8 cellular contexts compared by ENCODE assay signal in genomic region chr11:116787436-116787785, GRCh38. TPM values are rescaled to one million over a fixed set of nuclear protein-coding genes. Genes with fewer than 3 reads are reported as not detected.
DNase-seq lines count a peak whose midpoint lies in the region; ATAC-seq and TF ChIP-seq lines count a peak whose summit lies in the region.

No MANE protein-coding gene starts in this region.

- peaks cover 25% of the 10 kb centered on the region for H3K27me3 Mint-ChIP-seq in nephron progenitor cell (ENCODE audit: low read depth, poor library complexity)

- peak overlapping the region; percentile 95 for H3K4me3 Mint-ChIP-seq in nephron progenitor cell

- no peaks in the 10 kb centered on the region for H3K27me3 ChIP-seq in duodenal mucosa (ENCODE audit: control insufficient read depth in 1 of 2, insufficient read depth in 2 of 2, low read length in 2 of 2)

- H3K4me3 ChIP-seq in GM12864 (ENCODE audit: low read depth, low read length), result peak overlapping the region; percentile 88
- peak overlapping the region; percentile 90 for H3K4me3 ChIP-seq in Jurkat, Clone E6-1 (ENCODE audit: low read length)
- peak overlapping the region; percentile 81 to 88 for H3K4me3 ChIP-seq in duodenal mucosa (ENCODE audit: low read depth in 1 of 2, low read length in 2 of 2)

- no peaks in the 10 kb centered on the region for H3K9me3 Mint-ChIP-seq in nephron progenitor cell

- in situ Hi-C loops in GM13976 (cut with MboI; ENCODE audit: low sequenced_read_pairs, unreplicated experiment), result loop anchor here (25.0 kb wide), 1 partner anchor 325 kb away; no protein-coding TSS in a partner anchor
- in situ Hi-C loops in GM13977 (cut with MboI; ENCODE audit: low pct_unique_long_range_greater_than_20kb, low sequenced_read_pairs, unreplicated experiment), result loop anchor here (25.0 kb wide), 1 partner anchor 325 kb away; no protein-coding TSS in a partner anchor

- peaks cover 27 to 30% of the 10 kb centered on the region in 2 donors for H3K4me1 ChIP-seq in duodenal mucosa (ENCODE audit: control insufficient read depth in 1 of 2, insufficient read depth in 2 of 2, low read length in 2 of 2)

- peaks cover 38% of the 10 kb centered on the region for H3K36me3 Mint-ChIP-seq in nephron progenitor cell (ENCODE audit: low read depth)

- no peaks in the 10 kb centered on the region for H3K9me3 ChIP-seq in duodenal mucosa (ENCODE audit: control insufficient read depth in 1 of 2, low read length in 2 of 2)

- H3K9ac ChIP-seq in duodenal mucosa (ENCODE audit: low read depth in 1 of 2, low read length in 2 of 2), result peak overlapping the region; percentile 67 to 93

- TF ChIP-seq CTCF in GM12864 (IDR thresholded peaks at IDR 0.05; ENCODE audit: low read depth, low read length, missing control alignments), result no peak
- TF ChIP-seq CTCF in nephron progenitor cell (IDR thresholded peaks at IDR 0.05), result no peak
- TF ChIP-seq CTCF in GM13976 (IDR thresholded peaks at IDR 0.05; ENCODE audit: borderline replicate concordance, control extremely low read depth, extremely low read depth, insufficient read depth, missing control alignments), result no peak
- no peak for TF ChIP-seq CTCF in GM13977 (IDR thresholded peaks at IDR 0.05; ENCODE audit: extremely low read depth, insufficient read depth, missing control alignments)

- peaks cover 27% of the 10 kb centered on the region for H3K4me1 Mint-ChIP-seq in nephron progenitor cell

- H3K27ac ChIP-seq in duodenal mucosa (ENCODE audit: low read depth, low read length), result no peak overlapping the region

- ATAC-seq in GM21367 (IDR thresholded peaks at IDR 0.05; ENCODE audit: unreplicated experiment), result no peak

- no peak for DNase-seq in GM12864 (ENCODE audit: low read depth)
- no peak for DNase-seq in Jurkat, Clone E6-1 (ENCODE audit: low read depth, low spot score)
- DNase-seq in nephron progenitor cell, result no peak
- DNase-seq in GM13976 (ENCODE audit: low spot score), result no peak
- no peak for DNase-seq in globus pallidus (ENCODE audit: low spot score)
- DNase-seq in GM13977 (ENCODE audit: low spot score), result no peak

- no peak overlapping the region for H3K27ac Mint-ChIP-seq in nephron progenitor cell

- H3K36me3 ChIP-seq in duodenal mucosa (ENCODE audit: control insufficient read depth in 1 of 2, insufficient read depth in 2 of 2, low read length in 2 of 2), result peaks cover 37 to 41% of the 10 kb centered on the region in 2 donors

RNA-seq across cellular contexts. Expression of gene ZPR1, which starts 0.4 kb away (rescaled TPM):
- 96.2 TPM for polyA plus RNA-seq in Jurkat, Clone E6-1 (2012; ENCODE audit: insufficient read depth, insufficient read length)

RNA-seq across cellular contexts. Expression of gene APOA5, which starts 4.3 kb away (rescaled TPM):
- polyA plus RNA-seq in Jurkat, Clone E6-1 (2012; ENCODE audit: insufficient read depth, insufficient read length), result not detected

RNA-seq across cellular contexts. Expression of gene BUD13, which starts 14.6 kb away (rescaled TPM):
- polyA plus RNA-seq in Jurkat, Clone E6-1 (2012; ENCODE audit: insufficient read depth, insufficient read length), result 53.3 TPM

RNA-seq across cellular contexts. Expression of gene APOA4, which starts 35.7 kb away (rescaled TPM):
- polyA plus RNA-seq in Jurkat, Clone E6-1 (2012; ENCODE audit: insufficient read depth, insufficient read length), result not detected

RNA-seq across cellular contexts. Expression of gene APOC3, which starts 42.3 kb away (rescaled TPM):
- polyA plus RNA-seq in Jurkat, Clone E6-1 (2012; ENCODE audit: insufficient read depth, insufficient read length), result not detected
